Comparison of ENCODE assay signal across 1 cellular context in the genomic region with DNA sequence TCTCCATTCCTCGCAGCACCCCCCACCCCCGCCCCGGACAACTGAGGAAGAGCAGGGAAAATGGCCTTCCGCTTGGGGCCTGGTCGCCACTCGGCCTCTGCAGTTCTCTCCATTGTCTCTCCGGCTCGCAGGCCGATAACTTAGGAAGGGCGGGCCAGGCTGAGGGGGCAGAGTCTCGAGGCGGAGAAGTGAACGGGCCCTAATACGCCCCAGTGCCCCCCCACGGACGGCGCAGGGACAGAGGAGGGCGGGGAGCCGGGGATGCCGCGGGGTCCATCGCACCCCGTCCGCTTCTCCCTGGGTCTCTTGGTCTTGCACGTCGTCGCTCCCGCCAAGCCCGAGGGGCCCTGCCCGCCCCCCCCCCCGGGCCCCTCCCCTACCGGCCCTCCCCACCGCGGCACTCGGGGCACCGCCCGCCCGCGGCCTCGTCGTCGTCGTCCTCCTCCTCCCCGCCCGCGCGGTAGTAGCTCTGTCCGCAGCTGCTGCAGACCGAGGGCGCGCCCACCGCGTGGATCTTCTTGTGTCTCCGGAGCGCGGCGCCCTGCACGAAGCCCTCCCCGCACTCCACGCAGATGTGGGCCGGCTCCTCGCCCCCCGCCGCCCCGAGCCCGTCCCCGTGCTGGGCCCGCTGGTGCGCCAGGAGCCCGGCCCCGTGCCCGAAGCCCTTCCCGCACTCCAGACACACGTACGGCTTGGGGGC.
TF ChIP-seq lines count a peak whose summit lies in the region.

No MANE protein-coding gene starts in this region.

TF ChIP-seq in H1, 55 proteins besides CTCF, POLR2A, EP300 and RAD21:
- TF ChIP-seq CEBPB (IDR thresholded peaks at IDR 0.05; ENCODE audit: low read depth, low read length), result no peak
- no peak for TF ChIP-seq SP2 (IDR thresholded peaks at IDR 0.05; ENCODE audit: low read length)
- no peak for TF ChIP-seq BCL11A (IDR thresholded peaks at IDR 0.05; ENCODE audit: low read depth in 2 of 2, low read length in 2 of 2)
- TF ChIP-seq, protein P1, sequence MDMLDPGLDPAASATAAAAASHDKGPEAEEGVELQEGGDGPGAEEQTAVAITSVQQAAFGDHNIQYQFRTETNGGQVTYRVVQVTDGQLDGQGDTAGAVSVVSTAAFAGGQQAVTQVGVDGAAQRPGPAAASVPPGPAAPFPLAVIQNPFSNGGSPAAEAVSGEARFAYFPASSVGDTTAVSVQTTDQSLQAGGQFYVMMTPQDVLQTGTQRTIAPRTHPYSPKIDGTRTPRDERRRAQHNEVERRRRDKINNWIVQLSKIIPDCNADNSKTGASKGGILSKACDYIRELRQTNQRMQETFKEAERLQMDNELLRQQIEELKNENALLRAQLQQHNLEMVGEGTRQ (IDR thresholded peaks at IDR 0.05; ENCODE audit: low read length), result no peak
- no peak for TF ChIP-seq HDAC2 (IDR thresholded peaks at IDR 0.05; ENCODE audit: borderline replicate concordance in 1 of 2, low read depth in 2 of 2, low read length in 2 of 2)
- TF ChIP-seq RNF2 (IDR thresholded peaks at IDR 0.05; ENCODE audit: borderline replicate concordance, low read depth, low read length, missing control alignments, poor library complexity, severe bottlenecking), result no peak
- no peak for TF ChIP-seq BRCA1 (IDR thresholded peaks at IDR 0.05; ENCODE audit: low read depth, low read length)
- no peak for TF ChIP-seq SAP30 (IDR thresholded peaks at IDR 0.05; ENCODE audit: insufficient read depth, insufficient replicate concordance, low read length)
- TF ChIP-seq, protein P2, sequence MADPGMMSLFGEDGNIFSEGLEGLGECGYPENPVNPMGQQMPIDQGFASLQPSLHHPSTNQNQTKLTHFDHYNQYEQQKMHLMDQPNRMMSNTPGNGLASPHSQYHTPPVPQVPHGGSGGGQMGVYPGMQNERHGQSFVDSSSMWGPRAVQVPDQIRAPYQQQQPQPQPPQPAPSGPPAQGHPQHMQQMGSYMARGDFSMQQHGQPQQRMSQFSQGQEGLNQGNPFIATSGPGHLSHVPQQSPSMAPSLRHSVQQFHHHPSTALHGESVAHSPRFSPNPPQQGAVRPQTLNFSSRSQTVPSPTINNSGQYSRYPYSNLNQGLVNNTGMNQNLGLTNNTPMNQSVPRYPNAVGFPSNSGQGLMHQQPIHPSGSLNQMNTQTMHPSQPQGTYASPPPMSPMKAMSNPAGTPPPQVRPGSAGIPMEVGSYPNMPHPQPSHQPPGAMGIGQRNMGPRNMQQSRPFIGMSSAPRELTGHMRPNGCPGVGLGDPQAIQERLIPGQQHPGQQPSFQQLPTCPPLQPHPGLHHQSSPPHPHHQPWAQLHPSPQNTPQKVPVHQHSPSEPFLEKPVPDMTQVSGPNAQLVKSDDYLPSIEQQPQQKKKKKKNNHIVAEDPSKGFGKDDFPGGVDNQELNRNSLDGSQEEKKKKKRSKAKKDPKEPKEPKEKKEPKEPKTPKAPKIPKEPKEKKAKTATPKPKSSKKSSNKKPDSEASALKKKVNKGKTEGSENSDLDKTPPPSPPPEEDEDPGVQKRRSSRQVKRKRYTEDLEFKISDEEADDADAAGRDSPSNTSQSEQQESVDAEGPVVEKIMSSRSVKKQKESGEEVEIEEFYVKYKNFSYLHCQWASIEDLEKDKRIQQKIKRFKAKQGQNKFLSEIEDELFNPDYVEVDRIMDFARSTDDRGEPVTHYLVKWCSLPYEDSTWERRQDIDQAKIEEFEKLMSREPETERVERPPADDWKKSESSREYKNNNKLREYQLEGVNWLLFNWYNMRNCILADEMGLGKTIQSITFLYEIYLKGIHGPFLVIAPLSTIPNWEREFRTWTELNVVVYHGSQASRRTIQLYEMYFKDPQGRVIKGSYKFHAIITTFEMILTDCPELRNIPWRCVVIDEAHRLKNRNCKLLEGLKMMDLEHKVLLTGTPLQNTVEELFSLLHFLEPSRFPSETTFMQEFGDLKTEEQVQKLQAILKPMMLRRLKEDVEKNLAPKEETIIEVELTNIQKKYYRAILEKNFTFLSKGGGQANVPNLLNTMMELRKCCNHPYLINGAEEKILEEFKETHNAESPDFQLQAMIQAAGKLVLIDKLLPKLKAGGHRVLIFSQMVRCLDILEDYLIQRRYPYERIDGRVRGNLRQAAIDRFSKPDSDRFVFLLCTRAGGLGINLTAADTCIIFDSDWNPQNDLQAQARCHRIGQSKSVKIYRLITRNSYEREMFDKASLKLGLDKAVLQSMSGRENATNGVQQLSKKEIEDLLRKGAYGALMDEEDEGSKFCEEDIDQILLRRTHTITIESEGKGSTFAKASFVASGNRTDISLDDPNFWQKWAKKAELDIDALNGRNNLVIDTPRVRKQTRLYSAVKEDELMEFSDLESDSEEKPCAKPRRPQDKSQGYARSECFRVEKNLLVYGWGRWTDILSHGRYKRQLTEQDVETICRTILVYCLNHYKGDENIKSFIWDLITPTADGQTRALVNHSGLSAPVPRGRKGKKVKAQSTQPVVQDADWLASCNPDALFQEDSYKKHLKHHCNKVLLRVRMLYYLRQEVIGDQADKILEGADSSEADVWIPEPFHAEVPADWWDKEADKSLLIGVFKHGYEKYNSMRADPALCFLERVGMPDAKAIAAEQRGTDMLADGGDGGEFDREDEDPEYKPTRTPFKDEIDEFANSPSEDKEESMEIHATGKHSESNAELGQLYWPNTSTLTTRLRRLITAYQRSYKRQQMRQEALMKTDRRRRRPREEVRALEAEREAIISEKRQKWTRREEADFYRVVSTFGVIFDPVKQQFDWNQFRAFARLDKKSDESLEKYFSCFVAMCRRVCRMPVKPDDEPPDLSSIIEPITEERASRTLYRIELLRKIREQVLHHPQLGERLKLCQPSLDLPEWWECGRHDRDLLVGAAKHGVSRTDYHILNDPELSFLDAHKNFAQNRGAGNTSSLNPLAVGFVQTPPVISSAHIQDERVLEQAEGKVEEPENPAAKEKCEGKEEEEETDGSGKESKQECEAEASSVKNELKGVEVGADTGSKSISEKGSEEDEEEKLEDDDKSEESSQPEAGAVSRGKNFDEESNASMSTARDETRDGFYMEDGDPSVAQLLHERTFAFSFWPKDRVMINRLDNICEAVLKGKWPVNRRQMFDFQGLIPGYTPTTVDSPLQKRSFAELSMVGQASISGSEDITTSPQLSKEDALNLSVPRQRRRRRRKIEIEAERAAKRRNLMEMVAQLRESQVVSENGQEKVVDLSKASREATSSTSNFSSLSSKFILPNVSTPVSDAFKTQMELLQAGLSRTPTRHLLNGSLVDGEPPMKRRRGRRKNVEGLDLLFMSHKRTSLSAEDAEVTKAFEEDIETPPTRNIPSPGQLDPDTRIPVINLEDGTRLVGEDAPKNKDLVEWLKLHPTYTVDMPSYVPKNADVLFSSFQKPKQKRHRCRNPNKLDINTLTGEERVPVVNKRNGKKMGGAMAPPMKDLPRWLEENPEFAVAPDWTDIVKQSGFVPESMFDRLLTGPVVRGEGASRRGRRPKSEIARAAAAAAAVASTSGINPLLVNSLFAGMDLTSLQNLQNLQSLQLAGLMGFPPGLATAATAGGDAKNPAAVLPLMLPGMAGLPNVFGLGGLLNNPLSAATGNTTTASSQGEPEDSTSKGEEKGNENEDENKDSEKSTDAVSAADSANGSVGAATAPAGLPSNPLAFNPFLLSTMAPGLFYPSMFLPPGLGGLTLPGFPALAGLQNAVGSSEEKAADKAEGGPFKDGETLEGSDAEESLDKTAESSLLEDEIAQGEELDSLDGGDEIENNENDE (IDR thresholded peaks at IDR 0.05; ENCODE audit: insufficient replicate concordance, low read length), result no peak
- TF ChIP-seq SIX5 (IDR thresholded peaks at IDR 0.05; ENCODE audit: low read depth, low read length), result no peak
- TF ChIP-seq TCF12 (IDR thresholded peaks at IDR 0.05; ENCODE audit: low read depth, low read length), result no peak
- no peak for TF ChIP-seq EZH2 (IDR thresholded peaks at IDR 0.05; ENCODE audit: low read depth, low read length, severe bottlenecking)
- TF ChIP-seq ZNF274 (IDR thresholded peaks at IDR 0.05; ENCODE audit: borderline replicate concordance, extremely low read depth, low read length), result no peak
- TF ChIP-seq YY1 (IDR thresholded peaks at IDR 0.05; ENCODE audit: low read depth, low read length), result no peak
